In the genomic region with DNA sequence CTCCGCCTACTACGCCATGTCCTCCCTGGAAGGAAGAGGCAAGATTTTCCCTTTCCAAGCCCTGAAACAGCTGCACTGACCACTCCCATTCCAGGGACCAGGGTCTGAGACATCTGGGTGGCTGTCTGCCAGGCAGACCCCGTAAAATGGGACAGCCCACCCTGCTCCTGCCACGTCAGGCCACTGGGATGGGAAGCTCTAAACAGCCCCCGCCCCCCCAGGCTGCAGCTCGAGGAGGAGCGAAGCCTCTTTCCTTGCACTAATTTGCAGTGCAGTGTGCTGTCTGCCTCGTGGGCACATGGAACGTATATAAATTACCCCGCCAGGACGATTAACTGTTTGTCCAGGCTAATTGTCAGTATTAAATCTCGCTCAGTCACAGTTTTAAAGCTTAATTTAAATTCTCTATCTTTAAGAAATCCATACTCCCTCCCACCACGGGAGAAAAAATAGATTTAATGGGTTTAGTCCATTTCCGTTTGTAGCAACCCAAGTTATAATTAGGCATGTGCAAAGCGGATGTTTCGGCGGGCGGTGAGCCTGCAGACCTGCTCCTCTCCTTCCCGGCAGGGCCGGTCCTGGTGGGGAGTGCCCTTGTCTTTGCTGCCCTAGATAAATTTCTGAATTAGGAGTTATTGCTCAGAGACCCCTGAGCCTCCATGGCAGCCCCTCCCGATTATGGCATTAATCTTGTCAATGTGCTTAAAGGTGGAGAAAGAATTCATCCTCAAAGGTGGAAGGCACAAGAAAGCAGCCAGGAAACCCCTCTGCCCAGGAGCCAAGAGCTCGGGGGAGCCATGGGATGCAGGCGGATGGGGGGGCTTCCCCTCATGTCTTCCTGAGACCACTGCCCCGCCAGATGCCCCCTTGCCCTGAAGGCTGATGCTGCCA, we compare ENCODE assay signal across 10 cellular contexts.
DNase-seq lines count a peak whose midpoint lies in the region; ATAC-seq and TF ChIP-seq lines count a peak whose summit lies in the region.
"Had no signal": no experiment of that assay in that cellular context is flagged by ENCODE, and none has a peak within 500 bp of the region (broad histone marks: within the 10 kb centered on the region; RNA-seq: fewer than 3 reads in every experiment).

No MANE protein-coding gene starts in this region.

- H3K27me3 Mint-ChIP-seq in T-helper 2 cell treated with Interferon-gamma antibody and Interleukin-4, amounts not matched to agents 5 μg/mL and 100 μg/mL, for 36 hours (ENCODE audit: low read depth) = peaks cover 7% of the 10 kb centered on the region
- H3K27me3 Mint-ChIP-seq in immature natural killer cell (ENCODE audit: low read depth in 3 of 3) = peaks cover 0 to 10% (median 0%) of the 10 kb centered on the region in 3 donors

- H3K27ac Mint-ChIP-seq in T-helper 2 cell treated with Interferon-gamma antibody and Interleukin-4, amounts not matched to agents 5 μg/mL and 100 μg/mL, for 36 hours = no peak overlapping the region
- H3K27ac Mint-ChIP-seq in immature natural killer cell = no peak overlapping the region

- no peak for TF ChIP-seq CTCF in RWPE1 (conservative IDR thresholded peaks at IDR 0.05; ENCODE audit: low read depth)

- H3K27ac ChIP-seq in RWPE1 = no peak overlapping the region

- H3K4me3 Mint-ChIP-seq in T-helper 2 cell treated with Interferon-gamma antibody and Interleukin-4, amounts not matched to agents 5 μg/mL and 100 μg/mL, for 36 hours = peak overlapping the region; percentile 27
- H3K4me3 Mint-ChIP-seq in immature natural killer cell = peak overlapping the region; percentile 51 to 71 (median 58)

- no peaks in the 10 kb centered on the region for H3K9me3 Mint-ChIP-seq in T-helper 2 cell treated with Interferon-gamma antibody and Interleukin-4, amounts not matched to agents 5 μg/mL and 100 μg/mL, for 36 hours
- no peaks in the 10 kb centered on the region for H3K9me3 Mint-ChIP-seq in immature natural killer cell

- peaks cover 25% of the 10 kb centered on the region for H3K4me1 Mint-ChIP-seq in T-helper 2 cell treated with Interferon-gamma antibody and Interleukin-4, amounts not matched to agents 5 μg/mL and 100 μg/mL, for 36 hours (ENCODE audit: low read depth)
- H3K4me1 Mint-ChIP-seq in immature natural killer cell = peaks cover 10 to 18% of the 10 kb centered on the region in 2 donors

- CTCF ChIA-PET in RWPE1 (lab: Yijun Ruan, JAX) = interaction anchor here (0.6 to 1.1 kb wide), 2 partner anchors 59 to 323 kb away, joined by 3 read pairs; no protein-coding TSS in a partner anchor

- peak in 2 of 3 experiments; percentile 4 to 16 for DNase-seq in stimulated activated CD4-positive, alpha-beta T cell treated with anti-CD3 and anti-CD28 coated beads, TNF-alpha, amount 100 ng/mL, for 24 hours (ENCODE audit: low read depth in 3 of 3)
- no peak for DNase-seq in stimulated activated CD4-positive, alpha-beta T cell treated with anti-CD3 and anti-CD28 coated beads, Interleukin-2, amount 100 ng/mL, for 48 hours
- DNase-seq in T-helper 2 cell treated with Interferon-gamma antibody and Interleukin-4, amounts not matched to agents 5 μg/mL and 100 μg/mL, for 36 hours (ENCODE audit: low spot score) = no peak
- DNase-seq in immature natural killer cell (peak in 1 of 3 donors; percentile 17), RWPE1 (ENCODE audit: low spot score) (no peak), NCI-H1694 treated with DMSO at 0.1 percent for 48 hours (lab: John Stamatoyannopoulos, UW) (no peak), NCI-H524 treated with DMSO at 0.1 percent for 48 hours (lab: John Stamatoyannopoulos, UW) (no peak)
- DNase-seq: EL, NCI-H1930 had no signal

- no peak for ATAC-seq in GM19351 (IDR thresholded peaks at IDR 0.05; ENCODE audit: unreplicated experiment)

- POLR2A ChIA-PET in RWPE1 (lab: Yijun Ruan, JAX; ENCODE audit: low non-redundant PET) = no interaction called here

- peaks cover 7% of the 10 kb centered on the region for H3K36me3 Mint-ChIP-seq in T-helper 2 cell treated with Interferon-gamma antibody and Interleukin-4, amounts not matched to agents 5 μg/mL and 100 μg/mL, for 36 hours (ENCODE audit: low read depth)
- H3K36me3 Mint-ChIP-seq in immature natural killer cell = peaks cover 0 to 11% (median 0%) of the 10 kb centered on the region in 3 donors

Comparison
In these comparisons a context has a peak if more than half of its experiments do, and no peak if none do; other contexts are left out.
1. DNase-seq: peak in stimulated activated CD4-positive, alpha-beta T cell treated with anti-CD3 and anti-CD28 coated beads, TNF-alpha, amount 100 ng/mL, for 24 hours (2 of 3); none in stimulated activated CD4-positive, alpha-beta T cell treated with anti-CD3 and anti-CD28 coated beads, Interleukin-2, amount 100 ng/mL, for 48 hours (0 of 2), T-helper 2 cell treated with Interferon-gamma antibody and Interleukin-4, amounts not matched to agents 5 μg/mL and 100 μg/mL, for 36 hours (single experiment), RWPE1 (single experiment), NCI-H1694 treated with DMSO at 0.1 percent for 48 hours (single experiment) and NCI-H524 treated with DMSO at 0.1 percent for 48 hours (single experiment).